Comparison of ENCODE assay signal across 8 cellular contexts in the genomic region with DNA sequence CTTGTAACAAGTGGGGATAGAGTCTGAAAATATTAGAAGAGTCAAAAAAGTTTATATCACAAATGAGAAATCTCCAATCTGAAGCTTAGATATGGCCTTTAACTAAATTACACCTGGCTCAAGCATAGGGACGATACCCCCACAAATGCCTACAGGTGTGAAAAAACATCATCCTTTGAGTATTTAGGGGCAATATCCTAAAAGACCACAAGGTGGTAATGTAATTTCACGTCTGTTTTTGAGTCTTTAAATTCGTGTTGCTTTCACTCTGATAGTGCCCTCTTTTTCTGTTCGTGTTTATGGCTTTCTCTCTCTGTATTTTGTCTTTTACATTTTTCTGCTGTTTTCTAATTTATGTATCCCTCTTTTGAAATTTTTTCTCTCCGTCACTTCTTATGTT.
DNase-seq lines count a peak whose midpoint lies in the region; ATAC-seq, FAIRE-seq and TF ChIP-seq lines count a peak whose summit lies in the region.

No MANE protein-coding gene starts in this region.

- H2BK120ac ChIP-seq in H9 (ENCODE audit: low read depth, low read length, poor library complexity, severe bottlenecking), result no peak overlapping the region

- H3K4ac ChIP-seq in H9 (ENCODE audit: low read depth, low read length), result no peak overlapping the region

- H3K27me3 Mint-ChIP-seq in H9 (ENCODE audit: low read depth), result no peaks in the 10 kb centered on the region

- no peaks in the 10 kb centered on the region for H3K23me2 ChIP-seq in H9 (ENCODE audit: insufficient read length, low read depth, low read length, poor library complexity, severe bottlenecking)

- no peak overlapping the region for H3K9ac ChIP-seq in H9 (ENCODE audit: extremely low read depth, insufficient read length, low read length)

- no peaks in the 10 kb centered on the region for H3K4me1 ChIP-seq in H9 (ENCODE audit: insufficient read depth, low read length)
- H3K4me1 ChIP-seq in osteoblast (ENCODE audit: insufficient read depth, low read length), result no peaks in the 10 kb centered on the region

- H3K23ac ChIP-seq in H9 (ENCODE audit: insufficient read length, low read depth, low read length), result no peak overlapping the region

- H2AFZ ChIP-seq in H9 (ENCODE audit: low read length) (no peak overlapping the region), osteoblast (ENCODE audit: low read length) (peak overlapping the region; percentile 60)

- H2BK12ac ChIP-seq in H9 (ENCODE audit: insufficient read length, low read depth, low read length), result no peak overlapping the region

- H3T11ph ChIP-seq in H9 (ENCODE audit: low read length), result no peak overlapping the region

- H3K4me3 Mint-ChIP-seq in H9, result no peak overlapping the region

- no peak overlapping the region for H4K5ac ChIP-seq in H9 (ENCODE audit: insufficient read length, low read depth, low read length)

- H2BK5ac ChIP-seq in H9 (ENCODE audit: insufficient read length, low read length), result no peak overlapping the region

- H4K91ac ChIP-seq in H9 (ENCODE audit: insufficient read length, low read depth, low read length), result no peak overlapping the region

- H4K20me1 ChIP-seq in H9 (ENCODE audit: control insufficient read depth, insufficient read depth, insufficient read length) (no peaks in the 10 kb centered on the region), osteoblast (ENCODE audit: insufficient read depth, low read length) (no peaks in the 10 kb centered on the region)

- no peak overlapping the region for H2BK15ac ChIP-seq in H9 (ENCODE audit: low read depth, low read length)

- H3K79me2 ChIP-seq in H9 (ENCODE audit: insufficient read depth, low read length), result no peaks in the 10 kb centered on the region
- no peaks in the 10 kb centered on the region for H3K79me2 ChIP-seq in osteoblast (ENCODE audit: insufficient read depth, low read length)

- TF ChIP-seq CTCF in GM06990 (IDR thresholded peaks at IDR 0.05; ENCODE audit: insufficient read depth, low read length, poor library complexity, severe bottlenecking), result peak; percentile 20
- TF ChIP-seq CTCF in H9 (conservative IDR thresholded peaks at IDR 0.05), result peak; percentile 70
- TF ChIP-seq CTCF in bronchial epithelial cell (IDR thresholded peaks at IDR 0.05; ENCODE audit: insufficient read depth, low read length, severe bottlenecking), result peak; percentile 39
- TF ChIP-seq CTCF in osteoblast (IDR thresholded peaks at IDR 0.05; ENCODE audit: extremely low read depth, low read depth, low read length), result peak; percentile 59

- ATAC-seq in HG03135 (IDR thresholded peaks at IDR 0.05; ENCODE audit: unreplicated experiment), result no peak

- H2AK5ac ChIP-seq in H9 (ENCODE audit: insufficient read length, low read length), result no peak overlapping the region

- H3K14ac ChIP-seq in H9 (ENCODE audit: insufficient read depth, low read length), result no peak overlapping the region

- WGBS in H9 (ENCODE audit: extremely low coverage, insufficient read length, low lambda C conversion rate), result no CpG with 5 or more reads among the region's 5 CpGs

- H3K27ac ChIP-seq in H9 (ENCODE audit: insufficient read length, low read depth, low read length) (no peak overlapping the region), osteoblast (ENCODE audit: low read depth, low read length) (no peak overlapping the region)

- H3K9me3 ChIP-seq in H9 (ENCODE audit: control insufficient read depth, low read depth, low read length) (no peaks in the 10 kb centered on the region), osteoblast (ENCODE audit: low read depth, low read length) (no peaks in the 10 kb centered on the region)

- peaks cover 4 to 10% of the 10 kb centered on the region in 2 experiments; a peak in 3 of 4 replicates for H3K4me1 Mint-ChIP-seq in H9

- H3K36me3 ChIP-seq in GM06990 (ENCODE audit: control insufficient read depth, insufficient read depth, low read length) (no peaks in the 10 kb centered on the region), bronchial epithelial cell (ENCODE audit: control insufficient read depth, insufficient read depth, low read length) (no peaks in the 10 kb centered on the region), osteoblast (ENCODE audit: insufficient read depth, low read length) (no peaks in the 10 kb centered on the region)

- H3K18ac ChIP-seq in H9 (ENCODE audit: insufficient read length, low read depth, low read length), result no peak overlapping the region

- no peak overlapping the region for H4K8ac ChIP-seq in H9 (replicated peaks; ENCODE audit: insufficient read length, low read depth, low read length)

- H3K4me3 ChIP-seq in GM06990 (replicated peaks; ENCODE audit: low read depth, low read length) (no peak overlapping the region), bronchial epithelial cell (ENCODE audit: low read depth, low read length) (no peak overlapping the region), osteoblast (ENCODE audit: insufficient read depth, low read length) (peak overlapping the region; percentile 8)

- no peak overlapping the region for H3K4me2 ChIP-seq in H9 (ENCODE audit: insufficient read depth, insufficient read length, low read length)
- H3K4me2 ChIP-seq in osteoblast (ENCODE audit: insufficient read depth, low read length), result peak overlapping the region; percentile 61

- no peaks in the 10 kb centered on the region for H3K9me3 Mint-ChIP-seq in H9

- no peak for FAIRE-seq in bronchial epithelial cell (lab: Jason Lieb, UNC)

- H3K36me3 Mint-ChIP-seq in H9 (ENCODE audit: insufficient read depth in 1 of 3, low read depth in 3 of 3), result 0 out of 7 replicates have a peak, but pooled peaks cover 0 to 4% (median 0%) of the 10 kb centered on the region in 3 experiments

- no peaks in the 10 kb centered on the region for H3K79me1 ChIP-seq in H9 (ENCODE audit: insufficient read depth, low read depth, low read length, poor library complexity, severe bottlenecking)

- DNase-seq in GM06990 (ENCODE audit: extremely low read depth, insufficient read length) (peak; percentile 35), H9 (no peak), NCI-H146 treated with DMSO at 0.1 percent for 48 hours (lab: John Stamatoyannopoulos, UW; ENCODE audit: unreplicated experiment) (peak; percentile 14), bronchial epithelial cell (ENCODE audit: low read depth) (peak; percentile 35), osteoblast (ENCODE audit: insufficient read length, low spot score, missing footprints) (peak; percentile 62), HK-2 (ENCODE audit: unreplicated experiment) (no peak)
- no peak for DNase-seq in activated CD4-positive, CD25-positive, alpha-beta regulatory T cell treated with anti-CD3 and anti-CD28 coated beads, Interleukin-2, amount 50 U/mL, for 72 hours

- no peak overlapping the region for H3K27ac Mint-ChIP-seq in H9

- H3K56ac ChIP-seq in H9 (ENCODE audit: insufficient read length, low read depth, low read length), result no peak overlapping the region

- H3K27me3 ChIP-seq in GM06990 (replicated peaks; ENCODE audit: control insufficient read depth, insufficient read depth, low read length), result no peaks in the 10 kb centered on the region
- H3K27me3 ChIP-seq in H9 (ENCODE audit: insufficient read depth, low read length), result no peaks in the 10 kb centered on the region
- H3K27me3 ChIP-seq in bronchial epithelial cell (ENCODE audit: control insufficient read depth, insufficient read depth, low read length), result no peaks in the 10 kb centered on the region
- H3K27me3 ChIP-seq in osteoblast (ENCODE audit: insufficient read depth, low read length), result no peaks in the 10 kb centered on the region

- H2BK20ac ChIP-seq in H9 (ENCODE audit: low read depth, low read length, poor library complexity, severe bottlenecking), result no peak overlapping the region

Comparison
In these comparisons a context has a peak if more than half of its experiments do, and no peak if none do; other contexts are left out.
1. DNase-seq: peak in GM06990 (single experiment), NCI-H146 treated with DMSO at 0.1 percent for 48 hours (single experiment), bronchial epithelial cell (single experiment) and osteoblast (single experiment); none in H9 (single experiment), HK-2 (single experiment) and activated CD4-positive, CD25-positive, alpha-beta regulatory T cell treated with anti-CD3 and anti-CD28 coated beads, Interleukin-2, amount 50 U/mL, for 72 hours (single experiment).
2. CTCF ChIP-seq: peak in every context shown above with its lines; median percentile 70 in H9; 59 in osteoblast; 39 in bronchial epithelial cell; 20 in GM06990.